ENCODE assay signal across 1 cellular context in the genomic region with DNA sequence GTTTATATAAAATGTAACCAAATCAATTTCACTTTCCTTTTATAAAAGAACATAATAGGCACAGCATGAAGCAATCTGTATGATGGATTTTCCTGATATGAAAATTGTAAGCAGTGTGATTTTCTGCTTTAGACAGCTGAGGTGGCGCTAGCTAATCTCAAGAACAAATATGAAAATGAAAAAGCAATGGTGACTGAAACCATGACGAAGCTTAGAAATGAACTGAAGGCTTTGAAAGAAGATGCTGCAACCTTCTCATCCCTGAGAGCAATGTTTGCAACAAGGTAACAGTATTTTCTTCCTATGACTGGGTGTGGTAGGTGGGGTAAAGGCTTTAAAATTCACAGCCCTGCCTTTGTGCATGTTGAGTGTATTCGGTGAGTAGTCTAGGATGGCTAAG.
TF ChIP-seq lines count a peak whose summit lies in the region.

No MANE protein-coding gene starts in this region.

TF ChIP-seq in WTC11, 78 proteins besides CTCF, POLR2A, EP300 and RAD21 (continued from another document):
- TF ChIP-seq, protein P1, sequence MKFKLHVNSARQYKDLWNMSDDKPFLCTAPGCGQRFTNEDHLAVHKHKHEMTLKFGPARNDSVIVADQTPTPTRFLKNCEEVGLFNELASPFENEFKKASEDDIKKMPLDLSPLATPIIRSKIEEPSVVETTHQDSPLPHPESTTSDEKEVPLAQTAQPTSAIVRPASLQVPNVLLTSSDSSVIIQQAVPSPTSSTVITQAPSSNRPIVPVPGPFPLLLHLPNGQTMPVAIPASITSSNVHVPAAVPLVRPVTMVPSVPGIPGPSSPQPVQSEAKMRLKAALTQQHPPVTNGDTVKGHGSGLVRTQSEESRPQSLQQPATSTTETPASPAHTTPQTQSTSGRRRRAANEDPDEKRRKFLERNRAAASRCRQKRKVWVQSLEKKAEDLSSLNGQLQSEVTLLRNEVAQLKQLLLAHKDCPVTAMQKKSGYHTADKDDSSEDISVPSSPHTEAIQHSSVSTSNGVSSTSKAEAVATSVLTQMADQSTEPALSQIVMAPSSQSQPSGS (CRISPR knock-in tag; IDR thresholded peaks at IDR 0.05; ENCODE audit: borderline replicate concordance, low read depth) = no peak
- TF ChIP-seq KAT7 (CRISPR knock-in tag; IDR thresholded peaks at IDR 0.05; ENCODE audit: borderline replicate concordance) = no peak
- TF ChIP-seq, protein P2, sequence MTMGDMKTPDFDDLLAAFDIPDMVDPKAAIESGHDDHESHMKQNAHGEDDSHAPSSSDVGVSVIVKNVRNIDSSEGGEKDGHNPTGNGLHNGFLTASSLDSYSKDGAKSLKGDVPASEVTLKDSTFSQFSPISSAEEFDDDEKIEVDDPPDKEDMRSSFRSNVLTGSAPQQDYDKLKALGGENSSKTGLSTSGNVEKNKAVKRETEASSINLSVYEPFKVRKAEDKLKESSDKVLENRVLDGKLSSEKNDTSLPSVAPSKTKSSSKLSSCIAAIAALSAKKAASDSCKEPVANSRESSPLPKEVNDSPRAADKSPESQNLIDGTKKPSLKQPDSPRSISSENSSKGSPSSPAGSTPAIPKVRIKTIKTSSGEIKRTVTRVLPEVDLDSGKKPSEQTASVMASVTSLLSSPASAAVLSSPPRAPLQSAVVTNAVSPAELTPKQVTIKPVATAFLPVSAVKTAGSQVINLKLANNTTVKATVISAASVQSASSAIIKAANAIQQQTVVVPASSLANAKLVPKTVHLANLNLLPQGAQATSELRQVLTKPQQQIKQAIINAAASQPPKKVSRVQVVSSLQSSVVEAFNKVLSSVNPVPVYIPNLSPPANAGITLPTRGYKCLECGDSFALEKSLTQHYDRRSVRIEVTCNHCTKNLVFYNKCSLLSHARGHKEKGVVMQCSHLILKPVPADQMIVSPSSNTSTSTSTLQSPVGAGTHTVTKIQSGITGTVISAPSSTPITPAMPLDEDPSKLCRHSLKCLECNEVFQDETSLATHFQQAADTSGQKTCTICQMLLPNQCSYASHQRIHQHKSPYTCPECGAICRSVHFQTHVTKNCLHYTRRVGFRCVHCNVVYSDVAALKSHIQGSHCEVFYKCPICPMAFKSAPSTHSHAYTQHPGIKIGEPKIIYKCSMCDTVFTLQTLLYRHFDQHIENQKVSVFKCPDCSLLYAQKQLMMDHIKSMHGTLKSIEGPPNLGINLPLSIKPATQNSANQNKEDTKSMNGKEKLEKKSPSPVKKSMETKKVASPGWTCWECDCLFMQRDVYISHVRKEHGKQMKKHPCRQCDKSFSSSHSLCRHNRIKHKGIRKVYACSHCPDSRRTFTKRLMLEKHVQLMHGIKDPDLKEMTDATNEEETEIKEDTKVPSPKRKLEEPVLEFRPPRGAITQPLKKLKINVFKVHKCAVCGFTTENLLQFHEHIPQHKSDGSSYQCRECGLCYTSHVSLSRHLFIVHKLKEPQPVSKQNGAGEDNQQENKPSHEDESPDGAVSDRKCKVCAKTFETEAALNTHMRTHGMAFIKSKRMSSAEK (CRISPR knock-in tag; IDR thresholded peaks at IDR 0.05; ENCODE audit: borderline replicate concordance) = no peak
- TF ChIP-seq, protein P3, sequence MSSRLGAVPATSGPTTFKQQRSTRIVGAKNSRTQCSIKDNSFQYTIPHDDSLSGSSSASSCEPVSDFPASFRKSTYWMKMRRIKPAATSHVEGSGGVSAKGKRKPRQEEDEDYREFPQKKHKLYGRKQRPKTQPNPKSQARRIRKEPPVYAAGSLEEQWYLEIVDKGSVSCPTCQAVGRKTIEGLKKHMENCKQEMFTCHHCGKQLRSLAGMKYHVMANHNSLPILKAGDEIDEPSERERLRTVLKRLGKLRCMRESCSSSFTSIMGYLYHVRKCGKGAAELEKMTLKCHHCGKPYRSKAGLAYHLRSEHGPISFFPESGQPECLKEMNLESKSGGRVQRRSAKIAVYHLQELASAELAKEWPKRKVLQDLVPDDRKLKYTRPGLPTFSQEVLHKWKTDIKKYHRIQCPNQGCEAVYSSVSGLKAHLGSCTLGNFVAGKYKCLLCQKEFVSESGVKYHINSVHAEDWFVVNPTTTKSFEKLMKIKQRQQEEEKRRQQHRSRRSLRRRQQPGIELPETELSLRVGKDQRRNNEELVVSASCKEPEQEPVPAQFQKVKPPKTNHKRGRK (CRISPR knock-in tag; IDR thresholded peaks at IDR 0.05; ENCODE audit: borderline replicate concordance) = no peak
